Comparison of ENCODE assay signal across 10 cellular contexts in the genomic region with DNA sequence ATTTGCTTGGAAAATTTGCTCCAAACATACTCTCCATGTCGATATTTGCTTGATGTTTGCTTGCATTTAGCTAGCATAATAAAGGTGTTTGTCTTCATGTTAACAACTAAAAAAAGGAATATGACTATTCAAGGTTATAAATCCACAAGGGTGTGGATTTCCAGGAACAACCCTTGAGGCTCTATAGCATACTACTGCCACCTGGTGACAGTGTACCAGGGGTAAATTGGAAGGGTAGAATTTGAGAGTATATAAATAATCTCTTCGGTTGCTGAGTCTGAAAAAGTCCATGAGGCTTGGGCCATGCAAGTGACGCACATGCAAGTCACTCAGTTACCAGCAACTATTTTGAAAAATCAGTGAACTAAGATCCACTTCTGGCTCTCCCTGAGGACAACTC.
DNase-seq lines count a peak whose midpoint lies in the region; ATAC-seq and TF ChIP-seq lines count a peak whose summit lies in the region.
"Had no signal": no experiment of that assay in that cellular context is flagged by ENCODE, and none has a peak within 500 bp of the region (broad histone marks: within the 10 kb centered on the region; RNA-seq: fewer than 3 reads in every experiment).

No MANE protein-coding gene starts in this region.

- H3K9me3 ChIP-seq in esophagus squamous epithelium = no peaks in the 10 kb centered on the region
- H3K9me3 ChIP-seq in Peyer's patch = no peaks in the 10 kb centered on the region
- H3K9me3 ChIP-seq: prostate gland had no signal

- 44 to 51% methylated on average over 3 of the region's 3 CpGs for WGBS in esophagus squamous epithelium, 2 donors

- peak; percentile 59 for TF ChIP-seq CTCF in 22Rv1 (IDR thresholded peaks at IDR 0.05)
- peak; percentile 31 for TF ChIP-seq CTCF in GM10266 (IDR thresholded peaks at IDR 0.05; ENCODE audit: control insufficient read depth, insufficient read depth, low read depth, missing control alignments)
- TF ChIP-seq CTCF in esophagus squamous epithelium (IDR thresholded peaks at IDR 0.05) = peak in 1 of 6 experiments; percentile 45
- TF ChIP-seq CTCF in Peyer's patch (IDR thresholded peaks at IDR 0.05) = peak in 3 of 6 experiments; percentile 52 to 57 (median 53)

- no peak for TF ChIP-seq POLR2A in esophagus squamous epithelium (IDR thresholded peaks at IDR 0.05)
- no peak for TF ChIP-seq POLR2A in Peyer's patch (IDR thresholded peaks at IDR 0.05)

- H3K36me3 ChIP-seq in esophagus squamous epithelium (no peaks in the 10 kb centered on the region), Peyer's patch (no peaks in the 10 kb centered on the region)
- H3K36me3 ChIP-seq: prostate gland had no signal

- no peaks in the 10 kb centered on the region for H3K4me1 ChIP-seq in esophagus squamous epithelium
- H3K4me1 ChIP-seq in Peyer's patch = no peaks in the 10 kb centered on the region
- H3K4me1 ChIP-seq: prostate gland had no signal

- DNase-seq in GM10266 (ENCODE audit: extremely low spot score) (no peak), NCI-H69 (lab: John Stamatoyannopoulos, UW) (peak; percentile 53), fibroblast of peridontal ligament (ENCODE audit: extremely low read depth) (peak; percentile 2), esophagus squamous epithelium (lab: John Stamatoyannopoulos, UW) (no peak), Peyer's patch (no peak)
- no peak for DNase-seq in effector CD4-positive, alpha-beta T cell
- DNase-seq: stimulated activated naive B cell treated with anti-CD40 and anti-IgM and Interleukin-4, amounts not matched to agents 10 μg/mL and 1 μg/mL and 100 μg/mL, for 72 hours had no signal

- ATAC-seq in HG03521 (IDR thresholded peaks at IDR 0.05; ENCODE audit: unreplicated experiment) = no peak
- ATAC-seq: stimulated activated naive B cell treated with anti-CD40 and anti-IgM and Interleukin-4, amounts not matched to agents 10 μg/mL and 1 μg/mL and 100 μg/mL, for 72 hours had no signal

- intact Hi-C loops in esophagus squamous epithelium (cut with DNase I) = no loop called here

- H3K27me3 ChIP-seq in esophagus squamous epithelium (peaks cover 0 to 49% (median 0%) of the 10 kb centered on the region in 4 donors), Peyer's patch (no peaks in the 10 kb centered on the region)

- H3K27ac ChIP-seq in 22Rv1 (no peak overlapping the region), esophagus squamous epithelium (no peak overlapping the region), Peyer's patch (no peak overlapping the region)
- H3K27ac ChIP-seq: prostate gland had no signal

- H3K4me3 ChIP-seq in esophagus squamous epithelium (no peak overlapping the region), Peyer's patch (no peak overlapping the region)
- H3K4me3 ChIP-seq: prostate gland had no signal

Comparison
In these comparisons a context has a peak if more than half of its experiments do, and no peak if none do; other contexts are left out.
1. DNase-seq: peak in NCI-H69 (single experiment) and fibroblast of peridontal ligament (single experiment); none in GM10266 (single experiment), esophagus squamous epithelium (single experiment), effector CD4-positive, alpha-beta T cell (single experiment) and Peyer's patch (0 of 3).